In the genomic region with DNA sequence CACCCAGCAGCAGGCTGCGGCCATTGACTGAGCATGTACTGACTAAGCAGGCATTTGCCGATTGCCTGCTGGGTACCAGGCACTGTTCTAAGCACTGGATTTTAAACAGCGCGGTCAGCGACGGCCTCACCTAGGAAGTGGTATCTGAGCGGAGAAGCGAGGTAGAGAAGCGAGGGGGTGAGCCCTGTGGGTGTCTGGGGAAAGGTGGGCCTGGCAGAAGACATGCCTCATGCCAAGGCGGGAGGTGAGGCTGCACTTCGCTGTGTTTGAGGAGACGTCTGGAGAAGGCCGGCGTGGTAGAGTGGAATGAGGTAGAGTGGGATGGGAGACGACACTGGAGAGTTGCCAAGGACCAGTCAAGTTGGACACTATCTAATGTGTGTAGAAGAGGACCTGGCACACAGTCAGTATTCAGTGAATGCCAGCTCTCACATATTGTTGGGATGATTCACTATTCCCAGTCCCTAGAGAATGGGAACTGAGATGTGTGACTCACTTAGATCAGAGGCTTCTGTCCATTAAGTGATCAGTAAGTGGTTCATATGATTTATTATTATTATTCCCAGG, we compare ENCODE assay signal across 8 cellular contexts. TPM values are rescaled to one million over a fixed set of nuclear protein-coding genes. Genes with fewer than 3 reads are reported as not detected.
DNase-seq lines count a peak whose midpoint lies in the region; ATAC-seq and TF ChIP-seq lines count a peak whose summit lies in the region.

No MANE protein-coding gene starts in this region.

- H3K56ac ChIP-seq in H9 (ENCODE audit: insufficient read length, low read depth, low read length), result no peak overlapping the region

- DNase-seq in A673 (ENCODE audit: low spot score) (peak; percentile 67), H9 (no peak), KG1 (lab: John Stamatoyannopoulos, UW) (no peak)

- peak overlapping the region; percentile 74 to 80 for H3K4me3 Mint-ChIP-seq in H9
- H3K4me3 Mint-ChIP-seq in activated T-helper 17 cell treated with anti-CD3 and anti-CD28 coated beads, Interleukin-2, amount 50 U/mL, for 72 hours, result peak overlapping the region; percentile 85

- CTCF ChIA-PET in A673 (lab: Charles Lee), result no interaction called here

- H3K27ac Mint-ChIP-seq in H9, result no peak overlapping the region; a peak in 1 of 7 replicates
- H3K27ac Mint-ChIP-seq in activated T-helper 17 cell treated with anti-CD3 and anti-CD28 coated beads, Interleukin-2, amount 50 U/mL, for 72 hours, result peak overlapping the region; percentile 71

- H3K23me2 ChIP-seq in H9 (ENCODE audit: insufficient read length, low read depth, low read length, poor library complexity, severe bottlenecking), result peaks cover 4% of the 10 kb centered on the region

- H3K79me1 ChIP-seq in H9 (ENCODE audit: insufficient read depth, low read depth, low read length, poor library complexity, severe bottlenecking), result no peaks in the 10 kb centered on the region

- H4K20me1 ChIP-seq in H9 (ENCODE audit: control insufficient read depth, insufficient read depth, insufficient read length), result no peaks in the 10 kb centered on the region

- no peak overlapping the region for H2BK15ac ChIP-seq in H9 (ENCODE audit: low read depth, low read length)

- no peak overlapping the region for H3K4ac ChIP-seq in H9 (ENCODE audit: low read depth, low read length)

- peaks cover 2% of the 10 kb centered on the region for H3K27me3 Mint-ChIP-seq in H9 (ENCODE audit: low read depth)
- no peaks in the 10 kb centered on the region for H3K27me3 Mint-ChIP-seq in activated T-helper 17 cell treated with anti-CD3 and anti-CD28 coated beads, Interleukin-2, amount 50 U/mL, for 72 hours

- H3K4me3 ChIP-seq in A673 (ENCODE audit: low read depth, low read length, poor library complexity, severe bottlenecking) (no peak overlapping the region), iPS-18c (ENCODE audit: insufficient read depth, low read depth, low read length) (peak overlapping the region; percentile 60)

- no peak overlapping the region for H2BK20ac ChIP-seq in H9 (ENCODE audit: low read depth, low read length, poor library complexity, severe bottlenecking)

- H2AFZ ChIP-seq in H9 (ENCODE audit: low read length), result no peak overlapping the region

- peaks cover 4% of the 10 kb centered on the region for H3K4me1 ChIP-seq in A673 (ENCODE audit: insufficient read depth, low read length, poor library complexity, severe bottlenecking)
- H3K4me1 ChIP-seq in H9 (ENCODE audit: insufficient read depth, low read length), result peaks cover 3% of the 10 kb centered on the region; the same call in 1 of the 2 replicates

- H4K5ac ChIP-seq in H9 (ENCODE audit: insufficient read length, low read depth, low read length), result no peak overlapping the region

- no peaks in the 10 kb centered on the region for H3K9me3 ChIP-seq in A673 (ENCODE audit: low read depth, low read length, poor library complexity, severe bottlenecking)
- H3K9me3 ChIP-seq in H9 (ENCODE audit: control insufficient read depth, low read depth, low read length), result no peaks in the 10 kb centered on the region
- H3K9me3 ChIP-seq in iPS-18c (ENCODE audit: control insufficient read depth, insufficient read depth, low read length), result peaks cover 2% of the 10 kb centered on the region

- no peak overlapping the region for H3K18ac ChIP-seq in H9 (ENCODE audit: insufficient read length, low read depth, low read length)

- H3T11ph ChIP-seq in H9 (ENCODE audit: low read length), result no peak overlapping the region

- H3K9ac ChIP-seq in H9 (ENCODE audit: extremely low read depth, insufficient read length, low read length), result no peak overlapping the region

- no peaks in the 10 kb centered on the region for H3K36me3 ChIP-seq in A673 (ENCODE audit: insufficient read depth, low read length, poor library complexity, severe bottlenecking)

- no peak overlapping the region for H3K23ac ChIP-seq in H9 (ENCODE audit: insufficient read length, low read depth, low read length)

- H3K9me3 Mint-ChIP-seq in H9, result no peaks in the 10 kb centered on the region
- H3K9me3 Mint-ChIP-seq in activated T-helper 17 cell treated with anti-CD3 and anti-CD28 coated beads, Interleukin-2, amount 50 U/mL, for 72 hours, result no peaks in the 10 kb centered on the region

- H4K8ac ChIP-seq in H9 (replicated peaks; ENCODE audit: insufficient read length, low read depth, low read length), result no peak overlapping the region

- H3K27me3 ChIP-seq in A673 (replicated peaks; ENCODE audit: insufficient read depth, low read depth, low read length, poor library complexity), result peaks cover 4% of the 10 kb centered on the region
- no peaks in the 10 kb centered on the region for H3K27me3 ChIP-seq in H9 (ENCODE audit: insufficient read depth, low read length)

- ATAC-seq in activated T-helper 17 cell treated with anti-CD3 and anti-CD28 coated beads, Interleukin-2, amount 50 U/mL, for 72 hours (replicated peaks), result no peak
- ATAC-seq in HG02623 (IDR thresholded peaks at IDR 0.05; ENCODE audit: unreplicated experiment) (no peak), GM21576 (IDR thresholded peaks at IDR 0.05; ENCODE audit: unreplicated experiment) (no peak), GM19023 (IDR thresholded peaks at IDR 0.05; ENCODE audit: unreplicated experiment) (no peak)

- WGBS in H9 (ENCODE audit: extremely low coverage, insufficient read length, low lambda C conversion rate), result no CpG with 5 or more reads among the region's 15 CpGs

- no peak overlapping the region for H2BK5ac ChIP-seq in H9 (ENCODE audit: insufficient read length, low read length)

- H3K36me3 Mint-ChIP-seq in H9 (ENCODE audit: insufficient read depth in 1 of 3, low read depth in 3 of 3), result peaks cover 4 to 6% (median 5%) of the 10 kb centered on the region in 3 experiments
- no peaks in the 10 kb centered on the region for H3K36me3 Mint-ChIP-seq in activated T-helper 17 cell treated with anti-CD3 and anti-CD28 coated beads, Interleukin-2, amount 50 U/mL, for 72 hours (ENCODE audit: low read depth)

- no peak overlapping the region for H4K91ac ChIP-seq in H9 (ENCODE audit: insufficient read length, low read depth, low read length)

- H2AK5ac ChIP-seq in H9 (ENCODE audit: insufficient read length, low read length), result no peak overlapping the region

- no peaks in the 10 kb centered on the region for H3K79me2 ChIP-seq in H9 (ENCODE audit: insufficient read depth, low read length)

- no peak overlapping the region for H3K14ac ChIP-seq in H9 (ENCODE audit: insufficient read depth, low read length)

- TF ChIP-seq CTCF in A673 (conservative IDR thresholded peaks at IDR 0.05; ENCODE audit: low read depth, low read length) (no peak), H9 (conservative IDR thresholded peaks at IDR 0.05) (no peak)

- POLR2A ChIA-PET in A673 (lab: Charles Lee; ENCODE audit: low non-redundant PET), result no interaction called here

- H3K4me2 ChIP-seq in H9 (ENCODE audit: insufficient read depth, insufficient read length, low read length), result no peak overlapping the region

- H3K27ac ChIP-seq in A673 (ENCODE audit: low read depth, low read length, poor library complexity, severe bottlenecking) (no peak overlapping the region), H9 (ENCODE audit: insufficient read length, low read depth, low read length) (no peak overlapping the region)

- no peak overlapping the region for H2BK12ac ChIP-seq in H9 (ENCODE audit: insufficient read length, low read depth, low read length)

- intact Hi-C loops in A673 (cut with micrococcal nuclease; ENCODE audit: unreplicated experiment), result no loop called here

- no peak overlapping the region for H2BK120ac ChIP-seq in H9 (ENCODE audit: low read depth, low read length, poor library complexity, severe bottlenecking)

- no TSS peak for BruUV-seq in A673 (replicated peaks; lab: Mats Ljungman, UMichigan)

- H3K4me1 Mint-ChIP-seq in H9, result peaks cover 16 to 19% of the 10 kb centered on the region in 2 experiments
- peaks cover 18% of the 10 kb centered on the region for H3K4me1 Mint-ChIP-seq in activated T-helper 17 cell treated with anti-CD3 and anti-CD28 coated beads, Interleukin-2, amount 50 U/mL, for 72 hours

RNA-seq across cellular contexts. Expression of a gene that starts 14.4 kb away (rescaled TPM):
- 0.63 TPM in 1 of 2 replicates, not detected in the other for total RNA-seq in A673 (2021)
- 9.9 and 11.5 TPM in 2 replicates for total RNA-seq in H9 (2021)
- 1 to 10 TPM; 2.6 to 3.2 TPM for total RNA-seq in activated T-helper 17 cell treated with anti-CD3 and anti-CD28 coated beads, Interleukin-2, amount 50 U/mL, for 72 hours

RNA-seq across cellular contexts. Expression of a gene that starts 22.6 kb away (rescaled TPM):
- 42.9 and 44.1 TPM in 2 replicates for total RNA-seq in A673 (2021)
- 48.0 and 49.4 TPM in 2 replicates for total RNA-seq in H9 (2021)
- 10 to 100 TPM; 62.8 to 71.3 TPM for total RNA-seq in activated T-helper 17 cell treated with anti-CD3 and anti-CD28 coated beads, Interleukin-2, amount 50 U/mL, for 72 hours
